ENCODE assay signal across 2 cellular contexts in genomic region chr17:27566673-27567562, GRCh38.
TF ChIP-seq lines count a peak whose summit lies in the region.

No MANE protein-coding gene starts in this region.

TF ChIP-seq in IMR-90, 13 proteins besides CTCF, POLR2A, EP300 and RAD21:
- TF ChIP-seq RFX5 (IDR thresholded peaks at IDR 0.05; ENCODE audit: low read depth, low read length), result no peak
- no peak for TF ChIP-seq MXI1 (IDR thresholded peaks at IDR 0.05; ENCODE audit: borderline replicate concordance, low read depth, low read length)

TF ChIP-seq in H1, 55 proteins besides CTCF, POLR2A, EP300 and RAD21:
- TF ChIP-seq BCL11A (IDR thresholded peaks at IDR 0.05; ENCODE audit: low read depth in 2 of 2, low read length in 2 of 2), result no peak
- no peak for TF ChIP-seq SP1 (IDR thresholded peaks at IDR 0.05; ENCODE audit: low read depth, low read length)
- TF ChIP-seq BRCA1 (IDR thresholded peaks at IDR 0.05; ENCODE audit: low read depth, low read length), result no peak
- TF ChIP-seq EZH2 (IDR thresholded peaks at IDR 0.05; ENCODE audit: low read depth, low read length, severe bottlenecking), result no peak
- no peak for TF ChIP-seq KDM5A (IDR thresholded peaks at IDR 0.05; ENCODE audit: low read length)
- no peak for TF ChIP-seq TEAD4 (IDR thresholded peaks at IDR 0.05; ENCODE audit: low read depth, low read length)
- 0 out of 2 replicates have a peak, but pooled peaks have one; percentile 10 for TF ChIP-seq BACH1 (IDR thresholded peaks at IDR 0.05; ENCODE audit: low read length)
- no peak for TF ChIP-seq SP4 (IDR thresholded peaks at IDR 0.05; ENCODE audit: low read length)
TF ChIP-seq in H1: peak in this region for 1.
